In the genomic region with DNA sequence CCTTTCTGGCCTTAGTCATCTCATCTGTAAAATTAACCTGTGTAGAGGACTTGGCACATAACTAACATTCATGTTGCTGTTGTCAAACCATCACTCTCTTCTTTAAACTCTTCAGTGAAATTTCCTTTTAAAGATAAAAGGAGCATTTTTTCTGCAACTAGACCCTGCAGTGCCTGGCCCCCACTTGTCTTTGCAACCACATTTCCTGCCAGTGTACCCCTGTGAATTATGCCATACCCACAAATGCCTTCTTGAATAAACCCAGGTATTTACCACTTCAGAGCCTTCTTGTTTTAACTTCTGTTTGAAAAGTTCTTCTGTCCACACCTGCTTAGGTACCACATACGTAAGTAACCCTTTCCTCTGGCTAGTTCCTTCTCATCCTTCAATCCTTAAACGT, we compare ENCODE assay signal across 22 cellular contexts.
DNase-seq lines count a peak whose midpoint lies in the region; ATAC-seq and TF ChIP-seq lines count a peak whose summit lies in the region.
"Had no signal": no experiment of that assay in that cellular context is flagged by ENCODE, and none has a peak within 500 bp of the region (broad histone marks: within the 10 kb centered on the region; RNA-seq: fewer than 3 reads in every experiment).

No MANE protein-coding gene starts in this region.

- ATAC-seq in activated CD8-positive, alpha-beta T cell treated with anti-CD3 and anti-CD28 coated beads, Interleukin-2, amount 10 ng/mL, durations not matched to agents 7 days and 5 days: peak; percentile 53
- no peak for ATAC-seq in body of pancreas
- ATAC-seq: HepG2 had no signal

- H3K36me3 ChIP-seq in CD8-positive, alpha-beta memory T cell (ENCODE audit: insufficient read depth, low read length): no peaks in the 10 kb centered on the region
- H3K36me3 ChIP-seq in esophagus muscularis mucosa (peaks cover 0 to 5% (median 0%) of the 10 kb centered on the region in 4 donors), body of pancreas (replicated peaks in 1 of 2; ENCODE audit: insufficient read depth in 1 of 2, low read depth in 2 of 2) (no peaks in the 10 kb centered on the region)
- H3K36me3 ChIP-seq: HAP-1 had no signal

- peaks cover 22% of the 10 kb centered on the region for H3K4me1 Mint-ChIP-seq in activated naive CD8-positive, alpha-beta T cell (ENCODE audit: low read depth)
- peaks cover 13% of the 10 kb centered on the region for H3K4me1 Mint-ChIP-seq in activated naive CD8-positive, alpha-beta T cell treated with anti-CD3 and anti-CD28 coated beads for 36 hours
- peaks cover 11 to 30% (median 22%) of the 10 kb centered on the region in 3 donors for H3K4me1 Mint-ChIP-seq in CD8-positive, alpha-beta memory T cell
- H3K4me1 Mint-ChIP-seq in activated CD8-positive, alpha-beta T cell treated with anti-CD3 and anti-CD28 coated beads, Interleukin-2, amount 10 ng/mL, durations not matched to agents 7 days and 5 days (ENCODE audit: low read depth): peaks cover 11% of the 10 kb centered on the region
- H3K4me1 Mint-ChIP-seq in nephron progenitor cell: no peaks in the 10 kb centered on the region

- no peak for TF ChIP-seq EP300 in esophagus muscularis mucosa (IDR thresholded peaks at IDR 0.05)

- CTCF ChIA-PET in CD8-positive, alpha-beta memory T cell (lab: Charles Lee): no interaction called here
- CTCF ChIA-PET in activated CD8-positive, alpha-beta T cell treated with anti-CD3 and anti-CD28 coated beads, Interleukin-2, amount 10 ng/mL, durations not matched to agents 7 days and 5 days (lab: Charles Lee): no interaction called here

- TF ChIP-seq CTCF in nephron progenitor cell (IDR thresholded peaks at IDR 0.05) (no peak), esophagus muscularis mucosa (IDR thresholded peaks at IDR 0.05) (no peak), body of pancreas (IDR thresholded peaks at IDR 0.05) (no peak)

- H3K4me3 Mint-ChIP-seq in activated naive CD8-positive, alpha-beta T cell: peak overlapping the region; percentile 2
- H3K4me3 Mint-ChIP-seq in activated naive CD8-positive, alpha-beta T cell treated with anti-CD3 and anti-CD28 coated beads for 36 hours: no peak overlapping the region
- H3K4me3 Mint-ChIP-seq in CD8-positive, alpha-beta memory T cell: peak overlapping the region in 4 of 7 donors; percentile 13 to 38 (median 24)
- H3K4me3 Mint-ChIP-seq in activated CD8-positive, alpha-beta T cell treated with anti-CD3 and anti-CD28 coated beads, Interleukin-2, amount 10 ng/mL, durations not matched to agents 7 days and 5 days: no peak overlapping the region
- H3K4me3 Mint-ChIP-seq in nephron progenitor cell: no peak overlapping the region

- WGBS in esophagus muscularis mucosa: 97% methylated on average over 2 of the region's 2 CpGs
- WGBS in body of pancreas, 2 donors: 93 to 100% methylated on average over 2 of the region's 2 CpGs

- peaks cover 10% of the 10 kb centered on the region for H3K4me1 ChIP-seq in CD8-positive, alpha-beta memory T cell (ENCODE audit: insufficient read depth, low read length)
- peaks cover 0 to 11% (median 0%) of the 10 kb centered on the region in 4 donors for H3K4me1 ChIP-seq in esophagus muscularis mucosa
- no peaks in the 10 kb centered on the region for H3K4me1 ChIP-seq in body of pancreas
- H3K4me1 ChIP-seq: HAP-1 had no signal

- no peak overlapping the region for H3K4me3 ChIP-seq in CD8-positive, alpha-beta memory T cell (ENCODE audit: low read length)
- no peak overlapping the region for H3K4me3 ChIP-seq in esophagus muscularis mucosa
- no peak overlapping the region for H3K4me3 ChIP-seq in body of pancreas
- H3K4me3 ChIP-seq: GM23248, HAP-1, PC-9 had no signal

- intact Hi-C loops in esophagus muscularis mucosa (cut with DNase I) (no loop called here), body of pancreas (cut with DNase I) (no loop called here)

- DNase-seq in activated naive CD8-positive, alpha-beta T cell treated with anti-CD3 and anti-CD28 coated beads for 36 hours: no peak
- peak in 2 of 5 donors; percentile 45 to 61 for DNase-seq in CD8-positive, alpha-beta memory T cell
- peak; percentile 31 for DNase-seq in activated CD8-positive, alpha-beta T cell treated with anti-CD3 and anti-CD28 coated beads, Interleukin-2, amount 10 ng/mL, durations not matched to agents 7 days and 5 days
- DNase-seq in nephron progenitor cell: no peak
- no peak for DNase-seq in foreskin melanocyte
- DNase-seq in esophagus muscularis mucosa (ENCODE audit: extremely low spot score): no peak
- no peak for DNase-seq in body of pancreas
- DNase-seq: C1 segment of cervical spinal cord, Calu3, EL, GM23248, KG1, MV-4-11, NCI-H1930, NCI-H345, NCI-H524 treated with DMSO at 0.1 percent for 48 hours, PC-9, SIG-M5 had no signal

- H3K27me3 ChIP-seq in CD8-positive, alpha-beta memory T cell (ENCODE audit: insufficient read depth, low read length, poor library complexity, severe bottlenecking): no peaks in the 10 kb centered on the region
- H3K27me3 ChIP-seq in esophagus muscularis mucosa (no peaks in the 10 kb centered on the region), body of pancreas (no peaks in the 10 kb centered on the region)

- no peaks in the 10 kb centered on the region for H3K9me3 ChIP-seq in CD8-positive, alpha-beta memory T cell (ENCODE audit: low read length)
- H3K9me3 ChIP-seq in esophagus muscularis mucosa: no peaks in the 10 kb centered on the region
- no peaks in the 10 kb centered on the region for H3K9me3 ChIP-seq in body of pancreas
- H3K9me3 ChIP-seq: HAP-1 had no signal

- TF ChIP-seq POLR2A in esophagus muscularis mucosa (IDR thresholded peaks at IDR 0.05; ENCODE audit: low read depth) (no peak), body of pancreas (IDR thresholded peaks at IDR 0.05) (no peak)

- no peak overlapping the region for H3K27ac ChIP-seq in CD8-positive, alpha-beta memory T cell (ENCODE audit: low read depth, low read length)
- H3K27ac ChIP-seq in esophagus muscularis mucosa (replicated peaks in 1 of 4) (no peak overlapping the region), body of pancreas (no peak overlapping the region)
- H3K27ac ChIP-seq: GM23248, PC-9, RWPE1 had no signal

- no peaks in the 10 kb centered on the region for H3K27me3 Mint-ChIP-seq in activated naive CD8-positive, alpha-beta T cell
- no peaks in the 10 kb centered on the region for H3K27me3 Mint-ChIP-seq in activated naive CD8-positive, alpha-beta T cell treated with anti-CD3 and anti-CD28 coated beads for 36 hours
- no peaks in the 10 kb centered on the region for H3K27me3 Mint-ChIP-seq in CD8-positive, alpha-beta memory T cell
- H3K27me3 Mint-ChIP-seq in activated CD8-positive, alpha-beta T cell treated with anti-CD3 and anti-CD28 coated beads, Interleukin-2, amount 10 ng/mL, durations not matched to agents 7 days and 5 days (ENCODE audit: low read depth): no peaks in the 10 kb centered on the region
- no peaks in the 10 kb centered on the region for H3K27me3 Mint-ChIP-seq in nephron progenitor cell (ENCODE audit: low read depth, poor library complexity)

- H3K9me3 Mint-ChIP-seq in activated naive CD8-positive, alpha-beta T cell (ENCODE audit: low read depth): no peaks in the 10 kb centered on the region
- H3K9me3 Mint-ChIP-seq in activated naive CD8-positive, alpha-beta T cell treated with anti-CD3 and anti-CD28 coated beads for 36 hours: no peaks in the 10 kb centered on the region
- no peaks in the 10 kb centered on the region for H3K9me3 Mint-ChIP-seq in CD8-positive, alpha-beta memory T cell
- H3K9me3 Mint-ChIP-seq in activated CD8-positive, alpha-beta T cell treated with anti-CD3 and anti-CD28 coated beads, Interleukin-2, amount 10 ng/mL, durations not matched to agents 7 days and 5 days (ENCODE audit: insufficient read depth): no peaks in the 10 kb centered on the region
- no peaks in the 10 kb centered on the region for H3K9me3 Mint-ChIP-seq in nephron progenitor cell

- peak overlapping the region; percentile 55 for H3K27ac Mint-ChIP-seq in activated naive CD8-positive, alpha-beta T cell
- no peak overlapping the region for H3K27ac Mint-ChIP-seq in activated naive CD8-positive, alpha-beta T cell treated with anti-CD3 and anti-CD28 coated beads for 36 hours
- H3K27ac Mint-ChIP-seq in CD8-positive, alpha-beta memory T cell: peak overlapping the region; percentile 4 to 83 (median 30)
- H3K27ac Mint-ChIP-seq in activated CD8-positive, alpha-beta T cell treated with anti-CD3 and anti-CD28 coated beads, Interleukin-2, amount 10 ng/mL, durations not matched to agents 7 days and 5 days: peak overlapping the region; percentile 61
- H3K27ac Mint-ChIP-seq in nephron progenitor cell: peak overlapping the region; percentile 2

- H3K36me3 Mint-ChIP-seq in activated naive CD8-positive, alpha-beta T cell: peaks cover 5% of the 10 kb centered on the region
- no peaks in the 10 kb centered on the region for H3K36me3 Mint-ChIP-seq in activated naive CD8-positive, alpha-beta T cell treated with anti-CD3 and anti-CD28 coated beads for 36 hours
- peaks cover 0 to 4% (median 2%) of the 10 kb centered on the region in 3 donors for H3K36me3 Mint-ChIP-seq in CD8-positive, alpha-beta memory T cell
- no peaks in the 10 kb centered on the region for H3K36me3 Mint-ChIP-seq in activated CD8-positive, alpha-beta T cell treated with anti-CD3 and anti-CD28 coated beads, Interleukin-2, amount 10 ng/mL, durations not matched to agents 7 days and 5 days (ENCODE audit: low read depth)
- H3K36me3 Mint-ChIP-seq in nephron progenitor cell (ENCODE audit: low read depth): peaks cover 15% of the 10 kb centered on the region

- POLR2A ChIA-PET in CD8-positive, alpha-beta memory T cell (lab: Charles Lee): no interaction called here
- POLR2A ChIA-PET in activated CD8-positive, alpha-beta T cell treated with anti-CD3 and anti-CD28 coated beads, Interleukin-2, amount 10 ng/mL, durations not matched to agents 7 days and 5 days (lab: Charles Lee): no interaction called here

Comparison
In these comparisons a context has a peak if more than half of its experiments do, and no peak if none do; other contexts are left out.
1. H3K4me3 Mint-ChIP-seq: peak in activated naive CD8-positive, alpha-beta T cell (single experiment) and CD8-positive, alpha-beta memory T cell (4 of 7); none in activated naive CD8-positive, alpha-beta T cell treated with anti-CD3 and anti-CD28 coated beads for 36 hours (single experiment), activated CD8-positive, alpha-beta T cell treated with anti-CD3 and anti-CD28 coated beads, Interleukin-2, amount 10 ng/mL, durations not matched to agents 7 days and 5 days (single experiment) and nephron progenitor cell (single experiment).